7 cellular contexts compared by ENCODE assay signal in the genomic region with DNA sequence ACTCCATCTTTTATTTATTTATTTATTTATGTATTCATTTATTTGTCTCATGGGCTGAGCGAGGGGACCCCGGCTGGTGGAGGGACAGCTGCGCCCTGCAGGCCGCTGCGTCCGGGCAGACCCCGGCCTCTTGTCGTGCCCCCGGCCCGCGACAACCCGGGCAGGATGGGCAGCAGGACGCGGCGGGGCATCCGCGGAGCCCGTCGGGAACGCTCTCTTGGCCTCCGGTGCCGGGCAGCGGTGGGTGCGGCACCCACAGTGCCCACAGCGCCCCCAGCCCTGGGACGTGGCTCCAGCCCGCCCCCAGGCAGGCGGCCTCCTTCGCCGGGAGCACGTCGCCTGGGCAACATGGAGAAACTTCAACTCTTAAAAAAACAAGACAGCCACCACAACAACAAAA. TPM values are rescaled to one million over a fixed set of nuclear protein-coding genes. Genes with fewer than 3 reads are reported as not detected.
"Had no signal": no experiment of that assay in that cellular context is flagged by ENCODE, and none has a peak within 500 bp of the region (broad histone marks: within the 10 kb centered on the region; RNA-seq: fewer than 3 reads in every experiment).

No MANE protein-coding gene starts in this region.

RNA-seq across cellular contexts. Expression of a gene that starts 8.5 kb away (rescaled TPM):
- total RNA-seq: myocyte, osteoblast had no signal
- polyA plus RNA-seq: heart right ventricle; hepatocyte; naive thymus-derived CD4-positive, alpha-beta T cell; pancreas; urinary bladder had no signal
